Comparison of ENCODE assay signal across 8 cellular contexts in genomic region chr17:74769856-74770497, GRCh38. TPM values are rescaled to one million over a fixed set of nuclear protein-coding genes. Genes with fewer than 3 reads are reported as not detected.
DNase-seq lines count a peak whose midpoint lies in the region; ATAC-seq, FAIRE-seq and TF ChIP-seq lines count a peak whose summit lies in the region.
"Had no signal": no experiment of that assay in that cellular context is flagged by ENCODE, and none has a peak within 500 bp of the region (broad histone marks: within the 10 kb centered on the region; RNA-seq: fewer than 3 reads in every experiment).

No MANE protein-coding gene starts in this region.

- H3K27me3 Mint-ChIP-seq in GM23338 (ENCODE audit: insufficient read depth, low read depth, poor library complexity) (peaks cover 25% of the 10 kb centered on the region), osteocyte (ENCODE audit: unreplicated experiment) (no peaks in the 10 kb centered on the region)

- H3K36me3 ChIP-seq in GM23338 (ENCODE audit: insufficient read depth), result peaks cover 8% of the 10 kb centered on the region
- H3K36me3 ChIP-seq in Peyer's patch, result peaks cover 0 to 61% (median 0%) of the 10 kb centered on the region in 3 donors

- H3K4me3 Mint-ChIP-seq in GM23338 (no peak overlapping the region), osteocyte (ENCODE audit: unreplicated experiment) (no peak overlapping the region)

- no peak overlapping the region for H3K4me3 ChIP-seq in GM23338
- no peak overlapping the region for H3K4me3 ChIP-seq in Peyer's patch
- no peak overlapping the region for H3K4me3 ChIP-seq in dorsolateral prefrontal cortex
- H3K4me3 ChIP-seq: thoracic aorta had no signal

- no peaks in the 10 kb centered on the region for H3K9me3 ChIP-seq in Peyer's patch
- H3K9me3 ChIP-seq: thoracic aorta had no signal

- peaks cover 13% of the 10 kb centered on the region; the same call in 1 of the 2 replicates for H4K20me1 ChIP-seq in GM23338 (replicated peaks; ENCODE audit: insufficient read depth)

- H3K27ac ChIP-seq in GM23338 (ENCODE audit: low read depth), result peak overlapping the region; percentile 26; the same call in 1 of the 2 replicates
- peak overlapping the region; percentile 2 to 86 (median 49) for H3K27ac ChIP-seq in Peyer's patch
- H3K27ac ChIP-seq in dorsolateral prefrontal cortex, result peak overlapping the region in 32 of 59 donors; percentile 0 to 95 (median 90)

- H3K9me2 ChIP-seq in GM23338 (ENCODE audit: insufficient read depth), result no peaks in the 10 kb centered on the region

- no peaks in the 10 kb centered on the region for H3K4me1 ChIP-seq in GM23338 (ENCODE audit: insufficient read depth)
- H3K4me1 ChIP-seq in Peyer's patch, result peaks cover 0 to 75% (median 1%) of the 10 kb centered on the region in 4 donors

- H3K27me3 ChIP-seq in GM23338 (ENCODE audit: insufficient read depth) (no peaks in the 10 kb centered on the region), Peyer's patch (no peaks in the 10 kb centered on the region), dorsolateral prefrontal cortex (no peaks in the 10 kb centered on the region)

- H3K4me2 ChIP-seq in GM23338, result no peak overlapping the region

- ATAC-seq in GM23338 (no peak), GM21786 (IDR thresholded peaks at IDR 0.05; ENCODE audit: unreplicated experiment) (no peak)

- H3K27ac Mint-ChIP-seq in GM23338 (no peak overlapping the region), osteocyte (ENCODE audit: unreplicated experiment) (peak overlapping the region; percentile 41)

- H3K4me1 Mint-ChIP-seq in GM23338, result peaks cover 10% of the 10 kb centered on the region; the same call in 1 of the 3 replicates
- peaks cover 49% of the 10 kb centered on the region for H3K4me1 Mint-ChIP-seq in osteocyte (ENCODE audit: unreplicated experiment)

- DNase-seq in GM23338 (ENCODE audit: low spot score) (no peak), Peyer's patch (peak in 1 of 3 donors; percentile 68), dorsolateral prefrontal cortex (no peak), osteocyte (ENCODE audit: extremely low spot score, unreplicated experiment) (no peak), frontal cortex (ENCODE audit: low spot score in 2 of 2) (no peak)
- DNase-seq in effector CD4-positive, alpha-beta T cell, result no peak

- intact Hi-C loops in dorsolateral prefrontal cortex (cut with DNase I), result loop anchor here (1.0 to 2.0 kb wide), 2 partner anchors 25 to 26 kb away; no protein-coding TSS in a partner anchor

- H2AFZ ChIP-seq in GM23338, result no peak overlapping the region

- TF ChIP-seq POLR2A in Peyer's patch (IDR thresholded peaks at IDR 0.05), result no peak

- TF ChIP-seq CTCF in GM23338 (conservative IDR thresholded peaks at IDR 0.05; ENCODE audit: low read depth in 2 of 2) (no peak), Peyer's patch (IDR thresholded peaks at IDR 0.05) (no peak), dorsolateral prefrontal cortex (IDR thresholded peaks at IDR 0.05 in 54 of 56, conservative IDR thresholded peaks at IDR 0.05 in 2 of 56; ENCODE audit: low read depth in 1 of 56, partially characterized antibody in 56 of 56) (no peak), osteocyte (IDR thresholded peaks at IDR 0.05) (no peak)

- H3K36me3 Mint-ChIP-seq in GM23338 (ENCODE audit: low read depth) (peaks cover 55% of the 10 kb centered on the region), osteocyte (ENCODE audit: unreplicated experiment) (peaks cover 33% of the 10 kb centered on the region)

- H3K9me3 Mint-ChIP-seq in GM23338 (no peaks in the 10 kb centered on the region), osteocyte (ENCODE audit: unreplicated experiment) (no peaks in the 10 kb centered on the region)

- 0 out of 2 replicates have a peak, but pooled peaks cover 3% of the 10 kb centered on the region for H3F3A ChIP-seq in GM23338 (replicated peaks; ENCODE audit: low read depth)

- FAIRE-seq in frontal cortex (lab: Jason Lieb, UNC), result no peak

- H3K79me2 ChIP-seq in GM23338 (replicated peaks; ENCODE audit: insufficient read depth), result peaks cover 7% of the 10 kb centered on the region

TF ChIP-seq in GM23338, 12 proteins besides CTCF, POLR2A, EP300 and RAD21 (continues in another document):
- TF ChIP-seq ZNF462 (CRISPR knock-in tag; IDR thresholded peaks at IDR 0.05), result no peak

RNA-seq across cellular contexts. Expression of gene NAT9, which starts 6.2 kb away (rescaled TPM):
- 37.5 and 62.1 TPM in 2 replicates for total RNA-seq in GM23338 (2014; rRNA removed; shearing (Covaris generic))
- polyA plus RNA-seq in GM23338 (2016; fragmentation: Nextera tagmentation; extraction: Ambion mirVana), result 30.7 and 37.3 TPM in 2 replicates
- total RNA-seq in Peyer's patch (10 to 100 TPM; 23.1 to 85.0 (median 37.4) TPM), dorsolateral prefrontal cortex (10 to 100 TPM; 29.5 to 78.2 (median 45.6) TPM), osteocyte (48.6 and 52.5 TPM in 2 replicates), frontal cortex (13.9 TPM)

RNA-seq across cellular contexts. Expression of gene NHERF1, which starts 21.5 kb away (rescaled TPM):
- 85.8 and 100 TPM in 2 replicates for total RNA-seq in GM23338 (2014; rRNA removed; shearing (Covaris generic))
- polyA plus RNA-seq in GM23338 (2016; fragmentation: Nextera tagmentation; extraction: Ambion mirVana), result 48.8 and 49.3 TPM in 2 replicates
- total RNA-seq in Peyer's patch (100 to 1,000 TPM; 121 to 600 (median 488) TPM), dorsolateral prefrontal cortex (100 to 1,000 TPM in 5 of 120 experiments, 10 to 100 TPM in 115; 37.5 to 169 (median 62.4) TPM), osteocyte (117 and 125 TPM in 2 replicates), frontal cortex (4.1 TPM)

RNA-seq across cellular contexts. Expression of gene RAB37, which starts 32.9 kb away (rescaled TPM):
- total RNA-seq in GM23338 (2014; rRNA removed; shearing (Covaris generic)), result 3.4 and 5.2 TPM in 2 replicates
- 3.3 and 3.6 TPM in 2 replicates for polyA plus RNA-seq in GM23338 (2016; fragmentation: Nextera tagmentation; extraction: Ambion mirVana)
- total RNA-seq in Peyer's patch (10 to 100 TPM in 1 of 4 donors, 1 to 10 TPM in 3; 1.1 to 35.5 (median 4.4) TPM), dorsolateral prefrontal cortex (10 to 100 TPM in 119 of 120 experiments, 1 to 10 TPM in 1; 7.1 to 41.8 (median 21.9) TPM), osteocyte (not detected in 2 replicates), frontal cortex (0.82 TPM)

RNA-seq across cellular contexts. Expression of gene CD300LF, which starts 57.3 kb away (rescaled TPM):
- total RNA-seq in GM23338 (2014; rRNA removed; shearing (Covaris generic)), result not detected in 2 replicates
- not detected in 2 replicates for polyA plus RNA-seq in GM23338 (2016; fragmentation: Nextera tagmentation; extraction: Ambion mirVana)
- total RNA-seq in Peyer's patch (1 to 10 TPM in 2 of 4 donors, not detected in 2; 1.1 to 1.7 TPM), dorsolateral prefrontal cortex (1 to 10 TPM in 54 of 120 experiments, under 1 TPM in 46, not detected in 20; 0.31 to 5.8 (median 1.0) TPM), osteocyte (not detected in 2 replicates), frontal cortex (0.41 TPM)

Comparison
In these comparisons a context has a peak if more than half of its experiments do, and no peak if none do; other contexts are left out.
1. H3K27ac ChIP-seq: peak in every context shown above with its lines; median percentile 90 in dorsolateral prefrontal cortex; 49 in Peyer's patch; 26 in GM23338.